ENCODE assay signal across 25 cellular contexts in genomic region chr6:170156448-170157375, GRCh38.
"Had no signal": no experiment of that assay in that cellular context is flagged by ENCODE, and none has a peak within 500 bp of the region (broad histone marks: within the 10 kb centered on the region; RNA-seq: fewer than 3 reads in every experiment).

No MANE protein-coding gene starts in this region.

- H3K27me3 ChIP-seq: colonic mucosa, pancreas, upper lobe of left lung had no signal

- H3K4me3 ChIP-seq: colonic mucosa, lung, pancreas, prostate gland, upper lobe of left lung had no signal

- ATAC-seq: pancreas; stimulated activated naive CD8-positive, alpha-beta T cell treated with anti-CD3 and anti-CD28 coated beads, Interleukin-15, Interleukin-2, amounts not matched to agents 100 U/mL and 50 U/mL, for 24 hours had no signal

- DNase-seq: activated CD4-positive, alpha-beta T cell treated with anti-CD3 and anti-CD28 coated beads for 48 hours; activated CD4-positive, alpha-beta T cell treated with anti-CD3 and anti-CD28 coated beads, Interleukin-2, amount 50 U/mL, for 48 hours; activated CD8-positive, alpha-beta memory T cell treated with anti-CD3 and anti-CD28 coated beads for 24 hours; activated effector memory CD4-positive, alpha-beta T cell treated with Interleukin-2 at 50 U/mL for 16 hours; activated naive CD4-positive, alpha-beta T cell treated with Interleukin-2 at 50 U/mL for 16 hours; anterior cingulate cortex; colonic mucosa; effector CD8-positive, alpha-beta T cell; glutamatergic neuron; hippocampal formation; mesendoderm; retina; stimulated activated CD4-positive, alpha-beta T cell treated with anti-CD3 and anti-CD28 coated beads, Interleukin-2, amount 100 ng/mL, for 48 hours; stimulated activated naive CD8-positive, alpha-beta T cell treated with anti-CD3 and anti-CD28 coated beads, Interleukin-15, Interleukin-2, amounts not matched to agents 100 U/mL and 50 U/mL, for 24 hours; SW 1271; T-helper 9 cell had no signal

- H3K27me3 Mint-ChIP-seq: activated naive CD8-positive, alpha-beta T cell had no signal

- H3K9me3 ChIP-seq: colonic mucosa, neutrophil, pancreas, prostate gland, upper lobe of left lung had no signal

- H3K9me3 Mint-ChIP-seq: nephron; T-helper 1 cell treated with Interleukin-12 subunit alpha and Interleukin-12 subunit beta and Interleukin-4 antibody, amounts not matched to agents 30 μg/mL and 1 μg/mL, for 36 hours had no signal

- H3K36me3 ChIP-seq: colonic mucosa, neutrophil, pancreas, prostate gland, upper lobe of left lung had no signal

- H3K4me3 Mint-ChIP-seq: activated naive CD8-positive, alpha-beta T cell; nephron; T-helper 1 cell treated with Interleukin-12 subunit alpha and Interleukin-12 subunit beta and Interleukin-4 antibody, amounts not matched to agents 30 μg/mL and 1 μg/mL, for 36 hours had no signal

- H3K27ac ChIP-seq: colonic mucosa, neutrophil, pancreas, prostate gland, upper lobe of left lung, VCaP had no signal

- H3K27ac Mint-ChIP-seq: activated naive CD8-positive, alpha-beta T cell; T-helper 1 cell treated with Interleukin-12 subunit alpha and Interleukin-12 subunit beta and Interleukin-4 antibody, amounts not matched to agents 30 μg/mL and 1 μg/mL, for 36 hours had no signal

- H3K36me3 Mint-ChIP-seq: activated naive CD8-positive, alpha-beta T cell had no signal
